In the genomic region with DNA sequence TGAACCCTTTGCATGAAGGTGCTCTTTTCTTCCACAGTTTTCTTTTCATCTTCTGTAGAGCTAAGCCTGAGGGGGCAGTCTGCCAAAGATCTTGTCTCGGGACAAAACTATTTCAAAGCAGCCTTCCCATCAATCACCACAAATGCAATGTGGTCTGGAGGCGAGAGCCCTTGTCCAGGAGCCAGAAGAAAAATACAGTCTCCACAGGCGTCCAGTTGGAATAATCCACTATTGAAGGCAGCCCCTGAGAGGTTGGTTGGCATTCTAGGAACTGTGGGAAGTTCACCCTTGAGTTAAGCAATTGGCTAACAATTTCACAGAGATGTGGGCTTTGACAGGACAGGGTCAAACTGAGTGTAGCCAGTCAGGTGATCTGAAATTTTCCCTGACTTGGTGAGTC, we compare ENCODE assay signal across 14 cellular contexts.
DNase-seq lines count a peak whose midpoint lies in the region; ATAC-seq and TF ChIP-seq lines count a peak whose summit lies in the region.
"Had no signal": no experiment of that assay in that cellular context is flagged by ENCODE, and none has a peak within 500 bp of the region (broad histone marks: within the 10 kb centered on the region; RNA-seq: fewer than 3 reads in every experiment).

No MANE protein-coding gene starts in this region.

- H3K9me3 ChIP-seq in adrenal gland (replicated peaks in 1 of 3): no peaks in the 10 kb centered on the region

- TF ChIP-seq POLR2A in adrenal gland (IDR thresholded peaks at IDR 0.05): peak in 1 of 2 donors; percentile 51

- ATAC-seq in sciatic nerve: peak; percentile 58
- no peak for ATAC-seq in HG02938 (IDR thresholded peaks at IDR 0.05; ENCODE audit: unreplicated experiment)
- ATAC-seq in HG02798 (IDR thresholded peaks at IDR 0.05; ENCODE audit: poor library complexity, unreplicated experiment): no peak
- ATAC-seq in HG03432 (IDR thresholded peaks at IDR 0.05; ENCODE audit: unreplicated experiment): no peak
- ATAC-seq: stimulated activated naive CD8-positive, alpha-beta T cell treated with anti-CD3 and anti-CD28 coated beads, Interleukin-15, amount 100 ng/mL, for 72 hours had no signal

- peak overlapping the region in 4 of 5 donors; percentile 46 to 77 (median 71) for H3K27ac ChIP-seq in adrenal gland
- H3K27ac ChIP-seq: C4-2B had no signal

- intact Hi-C loops in adrenal gland (cut with DNase I): loop anchor here in 1 of 2 donors (10.0 kb wide), 1 partner anchor 72 kb away; a partner anchor contains a TSS
- intact Hi-C loops in sciatic nerve (cut with DNase I): no loop called here

- H3K36me3 ChIP-seq in adrenal gland (replicated peaks in 1 of 2): peaks cover 0 to 7% of the 10 kb centered on the region in 2 donors

- H3K4me1 ChIP-seq in adrenal gland (replicated peaks in 1 of 2): peaks cover 36 to 69% of the 10 kb centered on the region in 2 donors

- TF ChIP-seq CTCF in adrenal gland (IDR thresholded peaks at IDR 0.05): no peak

- H3K27me3 ChIP-seq in adrenal gland: no peaks in the 10 kb centered on the region

- peak overlapping the region in 1 of 4 donors; percentile 0 for H3K4me3 ChIP-seq in adrenal gland

- DNase-seq in H4 (ENCODE audit: low spot score) (peak; percentile 21), adrenal gland (peak; percentile 77 to 92 (median 89)), iris pigment epithelial cell (ENCODE audit: low read depth) (peak; percentile 74), sciatic nerve (ENCODE audit: low spot score) (no peak)
- no peak for DNase-seq in stimulated activated CD4-positive, alpha-beta T cell treated with anti-CD3 and anti-CD28 coated beads, Interleukin-15, amount 100 ng/mL, for 24 hours
- DNase-seq: activated CD8-positive, alpha-beta memory T cell treated with anti-CD3 and anti-CD28 coated beads, Interleukin-2, amount 50 U/mL, for 4 hours; activated naive CD4-positive, alpha-beta T cell treated with anti-CD3 and anti-CD28 coated beads, Interleukin-2, amount 10 ng/mL, durations not matched to agents 7 days and 5 days; Karpas-422; NCI-H2081 treated with DMSO at 0.1 percent for 48 hours; stimulated activated naive CD8-positive, alpha-beta T cell treated with anti-CD3 and anti-CD28 coated beads, Interleukin-15, amount 100 ng/mL, for 72 hours had no signal

- WGBS in adrenal gland, 4 donors: 12 to 28% (median 22%) methylated on average over 3 of the region's 3 CpGs

Comparison
In these comparisons a context has a peak if more than half of its experiments do, and no peak if none do; other contexts are left out.
1. DNase-seq: peak in H4 (single experiment), adrenal gland (7 of 7) and iris pigment epithelial cell (single experiment); none in sciatic nerve (single experiment) and stimulated activated CD4-positive, alpha-beta T cell treated with anti-CD3 and anti-CD28 coated beads, Interleukin-15, amount 100 ng/mL, for 24 hours (single experiment).